In genomic region chr12:53096761-53097160, GRCh38 we compare ENCODE assay signal across 9 cellular contexts. TPM values are rescaled to one million over a fixed set of nuclear protein-coding genes. Genes with fewer than 3 reads are reported as not detected.
A peak's percentile ranks its signal among the peaks of the same experiment; 100 is the strongest.
DNase-seq lines count a peak whose midpoint lies in the region; ATAC-seq and TF ChIP-seq lines count a peak whose summit lies in the region.
"Had no signal": no experiment of that assay in that cellular context is flagged by ENCODE, and none has a peak within 500 bp of the region (broad histone marks: within the 10 kb centered on the region; RNA-seq: fewer than 3 reads in every experiment).

No MANE protein-coding gene starts in this region.

- peaks cover 1% of the 10 kb centered on the region for H3K36me3 Mint-ChIP-seq in activated T-helper 1 cell treated with anti-CD3 and anti-CD28 coated beads, Interleukin-12 subunit alpha, Interleukin-12 subunit beta, Interleukin-2, Interleukin-4 antibody, amounts not matched to agents 30 ng/mL and 10 ng/mL and 1 ng/mL, durations not matched to agents 14 hours and 24 hours and 36 hours (ENCODE audit: low read depth)

- RAD21 ChIA-PET in HCT116 (lab: Charles Lee; ENCODE audit: low non-redundant PET in 1 of 2, low total read pairs in 2 of 2, uncharacterized antibody in 2 of 2, unreplicated experiment in 2 of 2) = interaction anchor here in 1 of 2 experiments (3.2 kb wide), 1 partner anchor 30 kb away, joined by 30 read pairs; no protein-coding TSS in a partner anchor

- H3K36me3 ChIP-seq in HCT116 (ENCODE audit: control insufficient read depth in 1 of 2, insufficient read depth in 2 of 2, low read length in 2 of 2) (no peaks in the 10 kb centered on the region), iPS-15b (ENCODE audit: control insufficient read depth, insufficient read depth, low read length) (no peaks in the 10 kb centered on the region)

- H3K9me3 Mint-ChIP-seq in activated T-helper 1 cell treated with anti-CD3 and anti-CD28 coated beads, Interleukin-12 subunit alpha, Interleukin-12 subunit beta, Interleukin-2, Interleukin-4 antibody, amounts not matched to agents 30 ng/mL and 10 ng/mL and 1 ng/mL, durations not matched to agents 14 hours and 24 hours and 36 hours = no peaks in the 10 kb centered on the region

- peak overlapping the region; percentile 79 for H3K4me2 ChIP-seq in HCT116 (ENCODE audit: low read length)

- BruUV-seq in HCT116 (replicated peaks; lab: Mats Ljungman, UMichigan) = no TSS peak

- intact Hi-C loops in HCT116 (cut with micrococcal nuclease) = no loop called here
- intact Hi-C loops in activated T-helper 1 cell treated with anti-CD3 and anti-CD28 coated beads, Interleukin-12 subunit alpha, Interleukin-12 subunit beta, Interleukin-2, Interleukin-4 antibody, amounts not matched to agents 30 ng/mL and 10 ng/mL and 1 ng/mL, durations not matched to agents 14 hours and 24 hours and 36 hours (cut with micrococcal nuclease) = no loop called here

- peaks cover 23% of the 10 kb centered on the region for H3K4me1 Mint-ChIP-seq in activated T-helper 1 cell treated with anti-CD3 and anti-CD28 coated beads, Interleukin-12 subunit alpha, Interleukin-12 subunit beta, Interleukin-2, Interleukin-4 antibody, amounts not matched to agents 30 ng/mL and 10 ng/mL and 1 ng/mL, durations not matched to agents 14 hours and 24 hours and 36 hours (ENCODE audit: low read depth)

- peaks cover 49 to 76% of the 10 kb centered on the region in 2 experiments for H3K4me1 ChIP-seq in HCT116 (ENCODE audit: control insufficient read depth in 1 of 2, insufficient read depth in 2 of 2, low read length in 2 of 2)
- H3K4me1 ChIP-seq in iPS-15b (ENCODE audit: control insufficient read depth, insufficient read depth, low read length) = peaks cover 18% of the 10 kb centered on the region

- H3K9ac ChIP-seq in HCT116 (ENCODE audit: low read length) (peak overlapping the region; percentile 67), iPS-15b (ENCODE audit: low read depth, low read length) (no peak overlapping the region)

- no peak for ATAC-seq in HCT116
- no peak for ATAC-seq in GM21528 (IDR thresholded peaks at IDR 0.05; ENCODE audit: low FRiP score, unreplicated experiment)

- DNase-seq in HCT116 (ENCODE audit: low read depth, low spot score) (no peak), NCI-H345 (lab: John Stamatoyannopoulos, UW) (no peak), SIG-M5 treated with dmso at 0.1 percent for 504 hours (lab: John Stamatoyannopoulos, UW; ENCODE audit: unreplicated experiment) (no peak), NCI-H774 (lab: John Stamatoyannopoulos, UW) (no peak)
- DNase-seq in activated T-helper 1 cell treated with anti-CD3 and anti-CD28 coated beads, Interleukin-12 subunit alpha, Interleukin-12 subunit beta, Interleukin-2, Interleukin-4 antibody, amounts not matched to agents 30 ng/mL and 10 ng/mL and 1 ng/mL, durations not matched to agents 14 hours and 24 hours and 36 hours (ENCODE audit: low spot score) = no peak
- DNase-seq: islet precursor cell had no signal

- POLR2A ChIA-PET in HCT116 (lab: Charles Lee) = interaction anchor here (0.8 to 3.6 kb wide), 3 partner anchors 18 to 49 kb away, joined by 3 to 27 read pairs (median 3); partner anchors contain the start of gene SPRYD3

- no peaks in the 10 kb centered on the region for H3K9me3 ChIP-seq in HCT116 (ENCODE audit: control insufficient read depth in 1 of 2, insufficient read depth in 1 of 2, low read depth in 1 of 2, low read length in 2 of 2)
- no peaks in the 10 kb centered on the region for H3K9me3 ChIP-seq in iPS-15b (ENCODE audit: control insufficient read depth, insufficient read depth, low read length)

- H4K20me1 ChIP-seq in HCT116 (ENCODE audit: insufficient read depth) = no peaks in the 10 kb centered on the region

- peak overlapping the region; percentile 35 for H3K27ac Mint-ChIP-seq in activated T-helper 1 cell treated with anti-CD3 and anti-CD28 coated beads, Interleukin-12 subunit alpha, Interleukin-12 subunit beta, Interleukin-2, Interleukin-4 antibody, amounts not matched to agents 30 ng/mL and 10 ng/mL and 1 ng/mL, durations not matched to agents 14 hours and 24 hours and 36 hours

- H3K27me3 ChIP-seq in HCT116 (ENCODE audit: insufficient read depth, low read length) = no peaks in the 10 kb centered on the region
- peaks cover 41% of the 10 kb centered on the region for H3K27me3 ChIP-seq in iPS-15b (ENCODE audit: control insufficient read depth, insufficient read depth, low read length)

- TF ChIP-seq RAD21 in HCT116 (IDR thresholded peaks at IDR 0.05; ENCODE audit: low read depth) = no peak

- H3K4me3 ChIP-seq in HCT116 (replicated peaks in 1 of 2; ENCODE audit: low read depth in 1 of 2, low read length in 2 of 2) (peak overlapping the region; percentile 58 to 78), iPS-15b (ENCODE audit: low read depth, low read length) (peak overlapping the region; percentile 82), skin epidermis (peak overlapping the region in 5 of 7 experiments; percentile 38 to 51 (median 42))

- H3K27me3 Mint-ChIP-seq in activated T-helper 1 cell treated with anti-CD3 and anti-CD28 coated beads, Interleukin-12 subunit alpha, Interleukin-12 subunit beta, Interleukin-2, Interleukin-4 antibody, amounts not matched to agents 30 ng/mL and 10 ng/mL and 1 ng/mL, durations not matched to agents 14 hours and 24 hours and 36 hours (ENCODE audit: insufficient read depth) = peaks cover 38% of the 10 kb centered on the region

- H2AFZ ChIP-seq in HCT116 (ENCODE audit: low read depth, low read length, poor library complexity, severe bottlenecking) = no peak overlapping the region

- no peaks in the 10 kb centered on the region for H3K79me2 ChIP-seq in HCT116 (ENCODE audit: insufficient read depth, low read length)

- no peaks in the 10 kb centered on the region for H3K9me2 ChIP-seq in HCT116 (ENCODE audit: insufficient read depth)

- H3K4me3 Mint-ChIP-seq in activated T-helper 1 cell treated with anti-CD3 and anti-CD28 coated beads, Interleukin-12 subunit alpha, Interleukin-12 subunit beta, Interleukin-2, Interleukin-4 antibody, amounts not matched to agents 30 ng/mL and 10 ng/mL and 1 ng/mL, durations not matched to agents 14 hours and 24 hours and 36 hours = peak overlapping the region; percentile 71

- TF ChIP-seq CTCF in HCT116 (IDR thresholded peaks at IDR 0.05 in 2 of 3, conservative IDR thresholded peaks at IDR 0.05 in 1 of 3; ENCODE audit: borderline replicate concordance in 1 of 3, insufficient read depth in 1 of 3, low read depth in 2 of 3, low read length in 2 of 3) = no peak

- TF ChIP-seq POLR2A in HCT116 (IDR thresholded peaks at IDR 0.05; ENCODE audit: borderline replicate concordance, extremely low read depth, insufficient read depth, insufficient read length) = no peak

- H3K27ac ChIP-seq in HCT116 (ENCODE audit: low read depth, low read length) (peak overlapping the region; percentile 98), skin epidermis (peak overlapping the region in 17 of 21 experiments; percentile 45 to 88 (median 78))

- CTCF ChIA-PET in HCT116 (lab: Charles Lee) = interaction anchor here (3.6 kb wide), 1 partner anchor 31 kb away, joined by 110 read pairs; no protein-coding TSS in a partner anchor

TF ChIP-seq in HCT116, 20 proteins besides CTCF, POLR2A, EP300 and RAD21 (continues in another document):
- TF ChIP-seq ZBTB33 (IDR thresholded peaks at IDR 0.05; ENCODE audit: extremely low read depth, insufficient replicate concordance, low read length) = no peak
- no peak for TF ChIP-seq ELF1 (IDR thresholded peaks at IDR 0.05; ENCODE audit: borderline replicate concordance, low read depth)
- no peak for TF ChIP-seq FOSL1 (IDR thresholded peaks at IDR 0.05; ENCODE audit: low read depth)
- no peak for TF ChIP-seq CEBPB (IDR thresholded peaks at IDR 0.05; ENCODE audit: low read depth)
- no peak for TF ChIP-seq JUND (IDR thresholded peaks at IDR 0.05)
- TF ChIP-seq POLR2AphosphoS5 (IDR thresholded peaks at IDR 0.05; ENCODE audit: low read depth, low read length) = no peak
- TF ChIP-seq YY1 (IDR thresholded peaks at IDR 0.05; ENCODE audit: extremely low read depth, insufficient replicate concordance, low read depth, low read length) = no peak
- no peak for TF ChIP-seq SP1 (IDR thresholded peaks at IDR 0.05; ENCODE audit: low read depth)

RNA-seq across cellular contexts. Expression of gene IGFBP6, which starts 0.7 kb away (rescaled TPM):
- 83.4 TPM for total RNA-seq in HCT116 (2021; ENCODE audit: unreplicated experiment)
- 89.0 and 110 TPM in 2 replicates for polyA plus RNA-seq in HCT116 (2012)
- total RNA-seq in activated T-helper 1 cell treated with anti-CD3 and anti-CD28 coated beads, Interleukin-12 subunit alpha, Interleukin-12 subunit beta, Interleukin-2, Interleukin-4 antibody, amounts not matched to agents 30 ng/mL and 10 ng/mL and 1 ng/mL, durations not matched to agents 14 hours and 24 hours and 36 hours = 0.81 TPM in 1 of 2 replicates, not detected in the other

RNA-seq across cellular contexts. Expression of gene SOAT2, which starts 6.5 kb away (rescaled TPM):
- 0.17 TPM for total RNA-seq in HCT116 (2021; ENCODE audit: unreplicated experiment)
- 0.14 and 0.22 TPM in 2 replicates for polyA plus RNA-seq in HCT116 (2012)
- not detected in 2 replicates for total RNA-seq in activated T-helper 1 cell treated with anti-CD3 and anti-CD28 coated beads, Interleukin-12 subunit alpha, Interleukin-12 subunit beta, Interleukin-2, Interleukin-4 antibody, amounts not matched to agents 30 ng/mL and 10 ng/mL and 1 ng/mL, durations not matched to agents 14 hours and 24 hours and 36 hours

RNA-seq across cellular contexts. Expression of gene SPRYD3, which starts 17.6 kb away (rescaled TPM):
- 47.5 TPM for total RNA-seq in HCT116 (2021; ENCODE audit: unreplicated experiment)
- 48.1 and 55.1 TPM in 2 replicates for polyA plus RNA-seq in HCT116 (2012)
- 41.2 and 42.6 TPM in 2 replicates for total RNA-seq in activated T-helper 1 cell treated with anti-CD3 and anti-CD28 coated beads, Interleukin-12 subunit alpha, Interleukin-12 subunit beta, Interleukin-2, Interleukin-4 antibody, amounts not matched to agents 30 ng/mL and 10 ng/mL and 1 ng/mL, durations not matched to agents 14 hours and 24 hours and 36 hours

RNA-seq across cellular contexts. Expression of gene TNS2, which starts 46.9 kb away (rescaled TPM):
- total RNA-seq in HCT116 (2021; ENCODE audit: unreplicated experiment) = 25.7 TPM
- 16.3 and 17.3 TPM in 2 replicates for polyA plus RNA-seq in HCT116 (2012)
- total RNA-seq in activated T-helper 1 cell treated with anti-CD3 and anti-CD28 coated beads, Interleukin-12 subunit alpha, Interleukin-12 subunit beta, Interleukin-2, Interleukin-4 antibody, amounts not matched to agents 30 ng/mL and 10 ng/mL and 1 ng/mL, durations not matched to agents 14 hours and 24 hours and 36 hours = 2.7 and 3.1 TPM in 2 replicates

Comparison
In these comparisons a context has a peak if more than half of its experiments do, and no peak if none do; other contexts are left out.
1. RNA of gene IGFBP6, which starts 0.7 kb away (total RNA-seq): 83.4 TPM in HCT116 (single experiment); 0.81 TPM in activated T-helper 1 cell treated with anti-CD3 and anti-CD28 coated beads, Interleukin-12 subunit alpha, Interleukin-12 subunit beta, Interleukin-2, Interleukin-4 antibody, amounts not matched to agents 30 ng/mL and 10 ng/mL and 1 ng/mL, durations not matched to agents 14 hours and 24 hours and 36 hours; every median in the first group is over 10 times any median in the second.
2. Peak in every context shown above with its lines, with median percentiles within 50 percentile points of each other: H3K4me3 ChIP-seq.